18 cellular contexts compared by ENCODE assay signal in the genomic region with DNA sequence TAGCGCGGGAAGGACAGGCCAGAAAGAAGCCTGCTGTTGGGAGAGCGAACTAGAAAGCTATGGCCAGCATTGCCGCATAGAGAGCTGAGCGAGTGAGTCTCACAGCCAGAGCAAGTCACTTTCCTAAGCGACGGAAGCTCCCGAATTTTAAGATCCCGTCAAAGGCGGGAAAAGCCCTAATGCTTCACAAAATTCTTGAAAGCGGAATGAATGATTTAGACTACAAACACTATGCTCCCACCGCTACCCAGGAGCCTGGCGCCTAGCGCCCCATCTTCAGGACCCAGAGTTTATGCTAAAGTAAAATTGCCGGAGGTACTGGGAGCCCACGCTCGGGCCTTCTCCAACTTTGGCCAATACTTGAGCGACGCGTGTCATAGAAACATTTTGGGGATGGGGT.
DNase-seq lines count a peak whose midpoint lies in the region; ATAC-seq, FAIRE-seq and TF ChIP-seq lines count a peak whose summit lies in the region.
"Had no signal": no experiment of that assay in that cellular context is flagged by ENCODE, and none has a peak within 500 bp of the region (broad histone marks: within the 10 kb centered on the region; RNA-seq: fewer than 3 reads in every experiment).

No MANE protein-coding gene starts in this region.

- no peak overlapping the region for H2BK20ac ChIP-seq in H1 (ENCODE audit: low read length)

- no peak overlapping the region for H3K56ac ChIP-seq in H1 (replicated peaks; ENCODE audit: insufficient read length, low read depth, low read length)
- no peak overlapping the region for H3K56ac ChIP-seq in mesendoderm (ENCODE audit: low read length)

- H3K27me3 ChIP-seq in GM23338 (ENCODE audit: insufficient read depth) (peaks cover 87% of the 10 kb centered on the region), H1 (replicated peaks in 1 of 4; ENCODE audit: control insufficient read depth in 3 of 4, extremely low read depth in 1 of 4, insufficient read depth in 3 of 4, low read length in 3 of 4) (peaks cover 52 to 78% (median 67%) of the 10 kb centered on the region in 4 experiments), mesendoderm (ENCODE audit: insufficient read depth, low read length, poor library complexity) (peaks cover 44% of the 10 kb centered on the region), neuronal stem cell (ENCODE audit: control insufficient read depth in 3 of 3, insufficient read depth in 3 of 3, low read depth in 1 of 3, low read length in 3 of 3) (peaks cover 34 to 97% (median 61%) of the 10 kb centered on the region in 3 experiments)

- no peaks in the 10 kb centered on the region for H3K36me3 ChIP-seq in GM23338 (ENCODE audit: insufficient read depth)
- no peaks in the 10 kb centered on the region for H3K36me3 ChIP-seq in H1 (ENCODE audit: control insufficient read depth in 2 of 4, insufficient read depth in 4 of 4, low read length in 3 of 4)
- no peaks in the 10 kb centered on the region for H3K36me3 ChIP-seq in mesendoderm (ENCODE audit: control insufficient read depth, insufficient read depth, low read length)
- no peaks in the 10 kb centered on the region for H3K36me3 ChIP-seq in neuronal stem cell (replicated peaks in 1 of 2; ENCODE audit: control insufficient read depth in 2 of 2, insufficient read depth in 2 of 2, low read length in 2 of 2)

- H2BK12ac ChIP-seq in H1 (ENCODE audit: low read depth, low read length) (no peak overlapping the region), neuronal stem cell (ENCODE audit: low read length) (no peak overlapping the region)

- no peak overlapping the region for H4K5ac ChIP-seq in H1 (ENCODE audit: insufficient read length, low read depth, low read length)
- H4K5ac ChIP-seq in mesendoderm (ENCODE audit: low read length): no peak overlapping the region

- 0 out of 3 replicates have a peak, but pooled peaks cover 4% of the 10 kb centered on the region for H3K9me3 Mint-ChIP-seq in GM23338
- peaks cover 7% of the 10 kb centered on the region for H3K9me3 Mint-ChIP-seq in stimulated activated effector memory CD8-positive, alpha-beta T cell treated with anti-CD3 and anti-CD28 coated beads, Interleukin-12 subunit alpha, Interleukin-12 subunit beta, amount 100 ng/mL, for 72 hours
- H3K9me3 Mint-ChIP-seq: CD4-positive, alpha-beta T cell had no signal

- peak overlapping the region; percentile 28; the same call in 1 of the 3 replicates for H3K4me3 Mint-ChIP-seq in GM23338
- no peak overlapping the region for H3K4me3 Mint-ChIP-seq in stimulated activated effector memory CD8-positive, alpha-beta T cell treated with anti-CD3 and anti-CD28 coated beads, Interleukin-12 subunit alpha, Interleukin-12 subunit beta, amount 100 ng/mL, for 72 hours
- H3K4me3 Mint-ChIP-seq: CD4-positive, alpha-beta T cell had no signal

- H4K91ac ChIP-seq in H1 (replicated peaks; ENCODE audit: insufficient read length, low read length): no peak overlapping the region
- no peak overlapping the region for H4K91ac ChIP-seq in neuronal stem cell (ENCODE audit: low read depth, low read length, poor library complexity)

- DNase-seq in GM23338 (ENCODE audit: low spot score): peak; percentile 40
- DNase-seq in H1 (ENCODE audit: low read depth in 1 of 2, low spot score in 2 of 2): peak in 1 of 2 experiments; percentile 54
- DNase-seq in mesendoderm: peak; percentile 19
- DNase-seq in neuronal stem cell (ENCODE audit: low spot score): no peak
- no peak for DNase-seq in putamen (ENCODE audit: low spot score)
- DNase-seq in stimulated activated effector memory CD8-positive, alpha-beta T cell treated with anti-CD3 and anti-CD28 coated beads, Interleukin-12 subunit alpha, Interleukin-12 subunit beta, amount 100 ng/mL, for 72 hours (ENCODE audit: low spot score in 2 of 2): no peak
- DNase-seq in middle frontal gyrus (ENCODE audit: extremely low spot score, low spot score): no peak
- DNase-seq: AML-193; CD4-positive, alpha-beta T cell; DMS79 treated with DMSO at 0.1 percent for 48 hours; GOT3; HCEC 1CT had no signal

- CTCF ChIA-PET in H1 (lab: Charles Lee; ENCODE audit: partially characterized antibody): interaction anchor here (1.0 kb wide), 1 partner anchor 47 kb away, joined by 3 read pairs; no protein-coding TSS in a partner anchor

- FAIRE-seq in H1 (lab: Jason Lieb, UNC): no peak
- FAIRE-seq: A549, GM12878 had no signal

- H3K4me3 ChIP-seq in GM23338 (peak overlapping the region; percentile 86; the same call in 1 of the 2 replicates), H1 (ENCODE audit: extremely low read depth in 1 of 4, insufficient read depth in 2 of 4, low read depth in 3 of 4, low read length in 4 of 4) (peak overlapping the region in 1 of 4 experiments; percentile 85; a peak in 2 of 8 replicates), mesendoderm (ENCODE audit: low read length) (no peak overlapping the region), neuronal stem cell (ENCODE audit: low read length in 2 of 2) (no peak overlapping the region)
- H3K4me3 ChIP-seq: A549, GM12878 had no signal

- no peak for TF ChIP-seq POLR2A in H1 (IDR thresholded peaks at IDR 0.05; ENCODE audit: control extremely low read depth in 1 of 2, low read depth in 2 of 2, low read length in 2 of 2)

- H2AK5ac ChIP-seq in H1 (ENCODE audit: low read depth, low read length) (no peak overlapping the region), mesendoderm (ENCODE audit: low read length) (no peak overlapping the region), neuronal stem cell (ENCODE audit: low read depth, low read length) (no peak overlapping the region)

- H3K36me3 Mint-ChIP-seq in GM23338 (ENCODE audit: low read depth): no peaks in the 10 kb centered on the region
- no peaks in the 10 kb centered on the region for H3K36me3 Mint-ChIP-seq in stimulated activated effector memory CD8-positive, alpha-beta T cell treated with anti-CD3 and anti-CD28 coated beads, Interleukin-12 subunit alpha, Interleukin-12 subunit beta, amount 100 ng/mL, for 72 hours

- no peak overlapping the region for H3K18ac ChIP-seq in H1 (ENCODE audit: extremely low read depth, low read length)
- H3K18ac ChIP-seq in mesendoderm (ENCODE audit: low read length): no peak overlapping the region
- peak overlapping the region; percentile 35 for H3K18ac ChIP-seq in neuronal stem cell (ENCODE audit: low read length)

- H2AFZ ChIP-seq in GM23338 (no peak overlapping the region), H1 (ENCODE audit: low read length) (no peak overlapping the region), neuronal stem cell (ENCODE audit: low read length) (no peak overlapping the region)

- H3K27ac ChIP-seq in GM23338 (ENCODE audit: low read depth) (no peak overlapping the region), H1 (ENCODE audit: low read depth, low read length) (no peak overlapping the region), mesendoderm (ENCODE audit: low read depth, low read length) (no peak overlapping the region), neuronal stem cell (replicated peaks; ENCODE audit: low read length) (no peak overlapping the region)
- H3K27ac ChIP-seq: 22Rv1, A549, C4-2B, HL-60 had no signal

- no peak for TF ChIP-seq EP300 in H1 (IDR thresholded peaks at IDR 0.05; ENCODE audit: borderline replicate concordance in 1 of 2, low read depth in 2 of 2, low read length in 2 of 2)

- H3K4me1 ChIP-seq in GM23338 (ENCODE audit: insufficient read depth): peaks cover 26% of the 10 kb centered on the region
- H3K4me1 ChIP-seq in H1 (replicated peaks in 1 of 4; ENCODE audit: control insufficient read depth in 3 of 4, insufficient read depth in 4 of 4, low read length in 3 of 4): peaks cover 0 to 22% (median 13%) of the 10 kb centered on the region in 4 experiments; a peak in 6 of 7 replicates
- H3K4me1 ChIP-seq in mesendoderm (ENCODE audit: control insufficient read depth, low read depth, low read length): peaks cover 5% of the 10 kb centered on the region
- H3K4me1 ChIP-seq in neuronal stem cell (ENCODE audit: control insufficient read depth in 2 of 2, insufficient read depth in 1 of 2, low read depth in 1 of 2, low read length in 2 of 2): peaks cover 12 to 19% of the 10 kb centered on the region in 2 donors
- H3K4me1 ChIP-seq: A549 had no signal

- TF ChIP-seq RAD21 in H1 (IDR thresholded peaks at IDR 0.05 in 1 of 2, conservative IDR thresholded peaks at IDR 0.05 in 1 of 2; ENCODE audit: low read depth in 2 of 2, low read length in 2 of 2): no peak

- H3K23me2 ChIP-seq in H1 (ENCODE audit: low read depth, low read length): peaks cover 28% of the 10 kb centered on the region; the same call in 1 of the 2 replicates

- H2BK15ac ChIP-seq in H1 (ENCODE audit: low read length) (no peak overlapping the region), mesendoderm (replicated peaks; ENCODE audit: low read depth) (no peak overlapping the region), neuronal stem cell (ENCODE audit: low read length) (no peak overlapping the region)

- peaks cover 70% of the 10 kb centered on the region for H3K27me3 Mint-ChIP-seq in GM23338 (ENCODE audit: insufficient read depth, low read depth, poor library complexity)

- H3K23ac ChIP-seq in H1 (ENCODE audit: insufficient read length) (no peak overlapping the region), mesendoderm (ENCODE audit: low read length) (no peak overlapping the region), neuronal stem cell (ENCODE audit: low read depth, low read length, poor library complexity) (no peak overlapping the region)

- H3K79me1 ChIP-seq in H1 (ENCODE audit: low read depth, low read length) (no peaks in the 10 kb centered on the region), mesendoderm (ENCODE audit: low read length) (no peaks in the 10 kb centered on the region), neuronal stem cell (ENCODE audit: low read depth, low read length) (no peaks in the 10 kb centered on the region)

- no peak overlapping the region for H3K14ac ChIP-seq in H1 (ENCODE audit: insufficient read length)
- no peak overlapping the region for H3K14ac ChIP-seq in neuronal stem cell (ENCODE audit: low read length)

- peak overlapping the region; percentile 98 for H3K4me2 ChIP-seq in GM23338
- H3K4me2 ChIP-seq in H1 (ENCODE audit: insufficient read depth in 1 of 2, low read depth in 2 of 2, low read length in 2 of 2): peak overlapping the region; percentile 50 to 88; a peak in 3 of 4 replicates
- no peak overlapping the region for H3K4me2 ChIP-seq in mesendoderm (ENCODE audit: low read length)
- no peak overlapping the region for H3K4me2 ChIP-seq in neuronal stem cell (ENCODE audit: insufficient read depth, low read length, poor library complexity, severe bottlenecking)
- H3K4me2 ChIP-seq: A549 had no signal

- H3K4ac ChIP-seq in H1 (replicated peaks; ENCODE audit: insufficient read length, low read depth, low read length): no peak overlapping the region
- H3K4ac ChIP-seq in mesendoderm (ENCODE audit: low read depth, low read length): no peak overlapping the region
- H3K4ac ChIP-seq in neuronal stem cell (ENCODE audit: low read length): no peak overlapping the region

- no peaks in the 10 kb centered on the region for H3K9me2 ChIP-seq in GM23338 (ENCODE audit: insufficient read depth)

- TF ChIP-seq CTCF in GM23338 (conservative IDR thresholded peaks at IDR 0.05; ENCODE audit: low read depth in 2 of 2) (no peak), H1 (IDR thresholded peaks at IDR 0.05; ENCODE audit: control extremely low read depth in 1 of 3, insufficient read depth in 1 of 3, low read depth in 1 of 3, low read length in 3 of 3) (no peak)

- WGBS in H1 (ENCODE audit: extremely low coverage in 1 of 2, insufficient coverage in 1 of 2, insufficient read length in 1 of 2, insufficient replicate concordance in 2 of 2, low coverage in 1 of 2, low lambda C conversion rate in 2 of 2, missing lambda C conversion rate in 1 of 2), 2 experiments: 23% methylated on average over 20 of the region's 20 CpGs; no CpG with 5 or more reads in 1 of the 2 experiments
- WGBS in mesendoderm (ENCODE audit: extremely low coverage, insufficient coverage, low lambda C conversion rate): no CpG with 5 or more reads among the region's 20 CpGs
- no CpG with 5 or more reads among the region's 20 CpGs for WGBS in neuronal stem cell (ENCODE audit: extremely low coverage in 2 of 2, insufficient read length in 2 of 2, insufficient replicate concordance in 1 of 2), 2 donors

- H3K79me2 ChIP-seq in GM23338 (replicated peaks; ENCODE audit: insufficient read depth) (no peaks in the 10 kb centered on the region), H1 (ENCODE audit: control insufficient read depth in 1 of 2, insufficient read depth in 2 of 2, low read length in 2 of 2) (no peaks in the 10 kb centered on the region), mesendoderm (ENCODE audit: control insufficient read depth, insufficient read depth, low read length) (no peaks in the 10 kb centered on the region)

- no peaks in the 10 kb centered on the region for H4K20me1 ChIP-seq in GM23338 (replicated peaks; ENCODE audit: insufficient read depth)
- H4K20me1 ChIP-seq in H1 (replicated peaks in 1 of 2; ENCODE audit: control insufficient read depth in 1 of 2, insufficient read depth in 2 of 2, low read length in 2 of 2): peaks cover 0 to 5% of the 10 kb centered on the region in 2 experiments

- no peaks in the 10 kb centered on the region for H3F3A ChIP-seq in GM23338 (replicated peaks; ENCODE audit: low read depth)

- POLR2A ChIA-PET in H1 (lab: Charles Lee; ENCODE audit: partially characterized antibody): no interaction called here

- no peak overlapping the region for H3K9ac ChIP-seq in H1 (replicated peaks in 1 of 4; ENCODE audit: extremely low read depth in 1 of 4, low read depth in 3 of 4, low read length in 3 of 4)
- H3K9ac ChIP-seq in mesendoderm (ENCODE audit: low read length): no peak overlapping the region
- H3K9ac ChIP-seq in neuronal stem cell (ENCODE audit: low read depth, low read length, poor library complexity): no peak overlapping the region

- no peak overlapping the region for H2BK120ac ChIP-seq in H1 (replicated peaks; ENCODE audit: low read depth, low read length)
- no peak overlapping the region for H2BK120ac ChIP-seq in mesendoderm (ENCODE audit: low read depth, low read length)
- H2BK120ac ChIP-seq in neuronal stem cell (ENCODE audit: low read depth, low read length): no peak overlapping the region

- H3K9me3 ChIP-seq in H1 (ENCODE audit: insufficient read depth in 2 of 2, low read depth in 1 of 2, low read length in 1 of 2): no peaks in the 10 kb centered on the region
- H3K9me3 ChIP-seq in neuronal stem cell (replicated peaks in 1 of 2; ENCODE audit: control insufficient read depth in 2 of 2, insufficient read depth in 1 of 2, low read depth in 1 of 2, low read length in 2 of 2): peaks cover 0 to 2% of the 10 kb centered on the region in 2 donors
- H3K9me3 ChIP-seq: A549 had no signal

- H2BK5ac ChIP-seq in H1 (ENCODE audit: low read depth, low read length) (no peak overlapping the region), mesendoderm (ENCODE audit: low read length) (no peak overlapping the region), neuronal stem cell (ENCODE audit: low read length) (no peak overlapping the region)

- H4K8ac ChIP-seq in H1 (ENCODE audit: extremely low read depth, insufficient read depth, low read length): no peak overlapping the region
- H4K8ac ChIP-seq in mesendoderm (ENCODE audit: low read depth, low read length): no peak overlapping the region
- H4K8ac ChIP-seq in neuronal stem cell (ENCODE audit: low read depth, low read length): no peak overlapping the region

- H3K27ac Mint-ChIP-seq in GM23338: no peak overlapping the region
- H3K27ac Mint-ChIP-seq in stimulated activated effector memory CD8-positive, alpha-beta T cell treated with anti-CD3 and anti-CD28 coated beads, Interleukin-12 subunit alpha, Interleukin-12 subunit beta, amount 100 ng/mL, for 72 hours: no peak overlapping the region
- H3K27ac Mint-ChIP-seq: CD4-positive, alpha-beta T cell had no signal

- ATAC-seq in GM23338 (peak; percentile 1; the same call in 1 of the 3 replicates), GM21423 (IDR thresholded peaks at IDR 0.05; ENCODE audit: unreplicated experiment) (no peak)
- ATAC-seq in stimulated activated effector memory CD8-positive, alpha-beta T cell treated with anti-CD3 and anti-CD28 coated beads, Interleukin-12 subunit alpha, Interleukin-12 subunit beta, amount 100 ng/mL, for 72 hours: no peak
- ATAC-seq: A549, GM12878 had no signal

- peaks cover 27% of the 10 kb centered on the region for H3K4me1 Mint-ChIP-seq in GM23338
- H3K4me1 Mint-ChIP-seq in stimulated activated effector memory CD8-positive, alpha-beta T cell treated with anti-CD3 and anti-CD28 coated beads, Interleukin-12 subunit alpha, Interleukin-12 subunit beta, amount 100 ng/mL, for 72 hours: no peaks in the 10 kb centered on the region

Comparison
In these comparisons a context has a peak if more than half of its experiments do, and no peak if none do; other contexts are left out.
1. DNase-seq: peak in GM23338 (single experiment) and mesendoderm (single experiment); none in neuronal stem cell (single experiment), putamen (single experiment), stimulated activated effector memory CD8-positive, alpha-beta T cell treated with anti-CD3 and anti-CD28 coated beads, Interleukin-12 subunit alpha, Interleukin-12 subunit beta, amount 100 ng/mL, for 72 hours (0 of 2) and middle frontal gyrus (single experiment).
2. H3K4me2 ChIP-seq: peak in GM23338 (single experiment) and H1 (2 of 2); none in mesendoderm (single experiment) and neuronal stem cell (single experiment).